Comparison of ENCODE assay signal across 9 cellular contexts in genomic region chr1:197526736-197527371, GRCh38.
A peak's percentile ranks its signal among the peaks of the same experiment; 100 is the strongest.
DNase-seq lines count a peak whose midpoint lies in the region; ATAC-seq and TF ChIP-seq lines count a peak whose summit lies in the region.
"Had no signal": no experiment of that assay in that cellular context is flagged by ENCODE, and none has a peak within 500 bp of the region (broad histone marks: within the 10 kb centered on the region; RNA-seq: fewer than 3 reads in every experiment).

No MANE protein-coding gene starts in this region.

- H3K4me1 Mint-ChIP-seq in activated CD4-positive, alpha-beta T cell treated with anti-CD3 and anti-CD28 coated beads, Interleukin-2, amount 10 ng/mL, durations not matched to agents 7 days and 5 days: no peaks in the 10 kb centered on the region
- H3K4me1 Mint-ChIP-seq: naive thymus-derived CD8-positive, alpha-beta T cell had no signal

- H3K79me2 ChIP-seq in DOHH2 (ENCODE audit: control insufficient read depth, low read length): no peaks in the 10 kb centered on the region
- H3K79me2 ChIP-seq in fibroblast of lung (ENCODE audit: control insufficient read depth, insufficient read depth, low read length): no peaks in the 10 kb centered on the region
- no peaks in the 10 kb centered on the region for H3K79me2 ChIP-seq in smooth muscle cell (ENCODE audit: low read depth)

- in situ Hi-C loops in Panc1 (cut with HindIII; ENCODE audit: low pct_unique_long_range_greater_than_20kb, low sequenced_read_pairs): no loop called here

- H3K27ac ChIP-seq in DOHH2 (ENCODE audit: low read depth, low read length) (no peak overlapping the region), Panc1 (ENCODE audit: low read length) (no peak overlapping the region), fibroblast of lung (ENCODE audit: insufficient read depth, low read length) (no peak overlapping the region), smooth muscle cell (ENCODE audit: low read depth) (no peak overlapping the region)

- H4K20me1 ChIP-seq in DOHH2 (ENCODE audit: control insufficient read depth, insufficient read depth, low read depth, low read length) (no peaks in the 10 kb centered on the region), fibroblast of lung (ENCODE audit: control insufficient read depth, extremely low read depth, insufficient read depth, low read length) (no peaks in the 10 kb centered on the region), smooth muscle cell (ENCODE audit: low read depth) (no peaks in the 10 kb centered on the region)

- H3K27me3 ChIP-seq in DOHH2 (ENCODE audit: control insufficient read depth, low read length) (no peaks in the 10 kb centered on the region), Panc1 (ENCODE audit: control insufficient read depth, insufficient read depth, low read length) (no peaks in the 10 kb centered on the region), fibroblast of lung (ENCODE audit: control insufficient read depth, insufficient read depth, low read length) (no peaks in the 10 kb centered on the region), smooth muscle cell (ENCODE audit: low read depth) (no peaks in the 10 kb centered on the region), H7 (ENCODE audit: control insufficient read depth, insufficient read depth, low read length) (no peaks in the 10 kb centered on the region)

- no peaks in the 10 kb centered on the region for H3K9me3 ChIP-seq in DOHH2 (ENCODE audit: control insufficient read depth, insufficient read depth, low read length)
- no peaks in the 10 kb centered on the region for H3K9me3 ChIP-seq in Panc1 (ENCODE audit: control insufficient read depth, insufficient read depth, low read depth, low read length)
- H3K9me3 ChIP-seq in fibroblast of lung (ENCODE audit: control insufficient read depth, insufficient read depth, low read depth, low read length): no peaks in the 10 kb centered on the region
- H3K9me3 ChIP-seq in smooth muscle cell (replicated peaks; ENCODE audit: low read depth): no peaks in the 10 kb centered on the region

- POLR2A ChIA-PET in Panc1 (lab: Charles Lee): no interaction called here
- POLR2A ChIA-PET in activated CD4-positive, alpha-beta T cell treated with anti-CD3 and anti-CD28 coated beads, Interleukin-2, amount 10 ng/mL, durations not matched to agents 7 days and 5 days (lab: Charles Lee): no interaction called here

- no peak overlapping the region for H2AFZ ChIP-seq in fibroblast of lung (ENCODE audit: low read length)
- no peak overlapping the region for H2AFZ ChIP-seq in smooth muscle cell (ENCODE audit: low read depth)

- no peaks in the 10 kb centered on the region for H3K27me3 Mint-ChIP-seq in activated CD4-positive, alpha-beta T cell treated with anti-CD3 and anti-CD28 coated beads, Interleukin-2, amount 10 ng/mL, durations not matched to agents 7 days and 5 days
- H3K27me3 Mint-ChIP-seq: naive thymus-derived CD8-positive, alpha-beta T cell had no signal

- H3K36me3 ChIP-seq in DOHH2 (ENCODE audit: control insufficient read depth, low read length): no peaks in the 10 kb centered on the region
- H3K36me3 ChIP-seq in Panc1 (ENCODE audit: control insufficient read depth, insufficient read depth, low read length): no peaks in the 10 kb centered on the region
- no peaks in the 10 kb centered on the region for H3K36me3 ChIP-seq in fibroblast of lung (ENCODE audit: control insufficient read depth, insufficient read depth, low read length)
- no peaks in the 10 kb centered on the region for H3K36me3 ChIP-seq in smooth muscle cell (ENCODE audit: low read depth)
- no peaks in the 10 kb centered on the region for H3K36me3 ChIP-seq in H7 (replicated peaks; ENCODE audit: control insufficient read depth, insufficient read depth, low read length)

- TF ChIP-seq CTCF in DOHH2 (IDR thresholded peaks at IDR 0.05; ENCODE audit: low read depth, low read length, poor library complexity, severe bottlenecking) (peak; percentile 34), Panc1 (IDR thresholded peaks at IDR 0.05) (peak; percentile 9; the same call in 1 of the 2 replicates), fibroblast of lung (conservative IDR thresholded peaks at IDR 0.05 in 1 of 2, IDR thresholded peaks at IDR 0.05 in 1 of 2; ENCODE audit: low read depth in 1 of 2, low read length in 2 of 2) (peak in 1 of 2 donors; percentile 38), smooth muscle cell (IDR thresholded peaks at IDR 0.05; ENCODE audit: borderline replicate concordance, insufficient read depth, poor library complexity, severe bottlenecking) (peak; percentile 73)

- H3K4me3 ChIP-seq in DOHH2 (ENCODE audit: low read length) (no peak overlapping the region), Panc1 (ENCODE audit: low read depth in 2 of 2, low read length in 2 of 2) (no peak overlapping the region), fibroblast of lung (replicated peaks in 1 of 4; ENCODE audit: control extremely low read depth in 1 of 4, insufficient read depth in 1 of 4, low read depth in 3 of 4, low read length in 4 of 4) (no peak overlapping the region), smooth muscle cell (no peak overlapping the region), H7 (ENCODE audit: insufficient read depth, low read depth, low read length) (no peak overlapping the region)

- H3K9ac ChIP-seq in fibroblast of lung (ENCODE audit: insufficient read depth, low read length): no peak overlapping the region
- H3K9ac ChIP-seq in smooth muscle cell (ENCODE audit: low read depth): no peak overlapping the region

- H3K9me3 Mint-ChIP-seq in activated CD4-positive, alpha-beta T cell treated with anti-CD3 and anti-CD28 coated beads, Interleukin-2, amount 10 ng/mL, durations not matched to agents 7 days and 5 days: no peaks in the 10 kb centered on the region
- H3K9me3 Mint-ChIP-seq: naive thymus-derived CD8-positive, alpha-beta T cell had no signal

- H3K4me3 Mint-ChIP-seq in activated CD4-positive, alpha-beta T cell treated with anti-CD3 and anti-CD28 coated beads, Interleukin-2, amount 10 ng/mL, durations not matched to agents 7 days and 5 days: no peak overlapping the region
- H3K4me3 Mint-ChIP-seq: naive thymus-derived CD8-positive, alpha-beta T cell had no signal

- ATAC-seq in HG03565 (IDR thresholded peaks at IDR 0.05; ENCODE audit: unreplicated experiment) (peak; percentile 57), Panc1 (no peak)
- ATAC-seq: naive thymus-derived CD8-positive, alpha-beta T cell had no signal

- CTCF ChIA-PET in Panc1 (lab: Charles Lee): no interaction called here
- CTCF ChIA-PET in activated CD4-positive, alpha-beta T cell treated with anti-CD3 and anti-CD28 coated beads, Interleukin-2, amount 10 ng/mL, durations not matched to agents 7 days and 5 days (lab: Charles Lee): interaction anchor here (1.0 to 1.4 kb wide), 3 partner anchors 342 to 391 kb away, joined by 3 to 4 read pairs (median 3); partner anchors contain the start of gene C1orf53

- 61% methylated on average over 4 of the region's 4 CpGs for WGBS in smooth muscle cell (ENCODE audit: low lambda C conversion rate)

- H3K27ac Mint-ChIP-seq in activated CD4-positive, alpha-beta T cell treated with anti-CD3 and anti-CD28 coated beads, Interleukin-2, amount 10 ng/mL, durations not matched to agents 7 days and 5 days: no peak overlapping the region

- H3F3A ChIP-seq in DOHH2 (ENCODE audit: control insufficient read depth, insufficient read depth) (no peaks in the 10 kb centered on the region), smooth muscle cell (ENCODE audit: low read depth) (no peaks in the 10 kb centered on the region)

- BruUV-seq in Panc1 (replicated peaks; lab: Mats Ljungman, UMichigan): no TSS peak

- no peaks in the 10 kb centered on the region for H3K36me3 Mint-ChIP-seq in activated CD4-positive, alpha-beta T cell treated with anti-CD3 and anti-CD28 coated beads, Interleukin-2, amount 10 ng/mL, durations not matched to agents 7 days and 5 days (ENCODE audit: low read depth)
- H3K36me3 Mint-ChIP-seq: naive thymus-derived CD8-positive, alpha-beta T cell had no signal

- no peak for DNase-seq in Panc1 (ENCODE audit: low read depth, low spot score)
- peak; percentile 8 to 63 for DNase-seq in fibroblast of lung (ENCODE audit: low read depth in 2 of 2)
- no peak for DNase-seq in smooth muscle cell (lab: John Stamatoyannopoulos, UW; ENCODE audit: unreplicated experiment)
- DNase-seq in posterior cingulate gyrus: no peak
- DNase-seq in H7: no peak
- no peak for DNase-seq in activated CD4-positive, alpha-beta T cell treated with anti-CD3 and anti-CD28 coated beads, Interleukin-2, amount 10 ng/mL, durations not matched to agents 7 days and 5 days

- no peaks in the 10 kb centered on the region for H3K9me2 ChIP-seq in DOHH2 (replicated peaks; ENCODE audit: control insufficient read depth, low read length)

- intact Hi-C loops in Panc1 (cut with micrococcal nuclease; ENCODE audit: unreplicated experiment) (loop anchor here (10.0 kb wide), 2 partner anchors 938 to 1158 kb away; no protein-coding TSS in a partner anchor), posterior cingulate gyrus (cut with DNase I) (loop anchor here (5.0 to 10.0 kb wide), 3 partner anchors 398 to 1158 kb away; no protein-coding TSS in a partner anchor)

- no peak overlapping the region for H3K4me2 ChIP-seq in DOHH2 (ENCODE audit: low read length)
- no peak overlapping the region for H3K4me2 ChIP-seq in fibroblast of lung (ENCODE audit: extremely low read depth, insufficient read depth, low read length)
- H3K4me2 ChIP-seq in smooth muscle cell: no peak overlapping the region

- H3K4me1 ChIP-seq in DOHH2 (ENCODE audit: control insufficient read depth, low read length) (no peaks in the 10 kb centered on the region), Panc1 (ENCODE audit: control insufficient read depth, insufficient read depth, low read length) (no peaks in the 10 kb centered on the region), fibroblast of lung (ENCODE audit: control insufficient read depth, extremely low read depth, insufficient read depth, low read length) (no peaks in the 10 kb centered on the region), smooth muscle cell (ENCODE audit: low read depth) (no peaks in the 10 kb centered on the region)

Comparison
In these comparisons a context has a peak if more than half of its experiments do, and no peak if none do; other contexts are left out.
1. DNase-seq: peak in fibroblast of lung (2 of 2); none in Panc1 (single experiment), smooth muscle cell (single experiment), posterior cingulate gyrus (0 of 10), H7 (single experiment) and activated CD4-positive, alpha-beta T cell treated with anti-CD3 and anti-CD28 coated beads, Interleukin-2, amount 10 ng/mL, durations not matched to agents 7 days and 5 days (single experiment).